Comparison of ENCODE assay signal across 8 cellular contexts in the genomic region with DNA sequence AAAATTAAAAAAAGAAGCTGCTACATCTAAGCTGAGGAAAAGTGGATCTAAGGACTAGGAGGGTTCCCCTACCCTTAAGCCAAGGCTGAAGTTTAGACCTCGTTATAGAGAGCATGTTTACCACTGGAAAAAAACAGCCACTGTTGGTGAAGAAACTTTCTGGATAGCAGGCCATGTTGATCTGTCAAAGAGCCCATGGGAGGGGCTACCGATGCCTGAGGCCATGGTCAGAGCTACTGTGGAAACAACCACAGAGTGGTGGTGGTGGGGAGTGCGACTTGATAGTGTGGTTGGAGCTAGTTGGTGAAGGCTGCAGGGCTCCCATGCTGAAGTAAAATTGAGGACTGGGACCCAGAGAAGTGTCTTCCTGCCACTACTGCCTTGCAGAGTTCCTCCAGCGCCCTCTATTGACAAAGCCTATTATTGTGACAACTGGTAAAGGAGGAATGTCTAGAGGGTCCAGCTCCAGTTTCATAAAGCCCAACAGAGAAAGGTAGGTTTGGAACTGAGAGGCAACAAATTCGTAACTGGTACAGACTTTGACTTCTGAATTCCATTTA. TPM values are rescaled to one million over a fixed set of nuclear protein-coding genes. Genes with fewer than 3 reads are reported as not detected.
DNase-seq lines count a peak whose midpoint lies in the region; ATAC-seq and TF ChIP-seq lines count a peak whose summit lies in the region.

No MANE protein-coding gene starts in this region.

- no peak overlapping the region for H3K27ac Mint-ChIP-seq in activated naive CD8-positive, alpha-beta T cell treated with anti-CD3 and anti-CD28 coated beads, Interleukin-2, amount 50 U/mL, for 24 hours

- H3K4me1 Mint-ChIP-seq in activated naive CD8-positive, alpha-beta T cell treated with anti-CD3 and anti-CD28 coated beads, Interleukin-2, amount 50 U/mL, for 24 hours, result no peaks in the 10 kb centered on the region

- peak; percentile 32 to 59 (median 41) for TF ChIP-seq CTCF in uterus (IDR thresholded peaks at IDR 0.05)

- H3K9me3 ChIP-seq in uterus, result peaks cover 0 to 4% of the 10 kb centered on the region in 2 donors

- no peaks in the 10 kb centered on the region; the same call in 1 of the 2 replicates for H3K36me3 ChIP-seq in H7 (replicated peaks; ENCODE audit: control insufficient read depth, insufficient read depth, low read length)
- H3K36me3 ChIP-seq in uterus, result no peaks in the 10 kb centered on the region

- no peaks in the 10 kb centered on the region for H3K27me3 ChIP-seq in H7 (ENCODE audit: control insufficient read depth, insufficient read depth, low read length)
- no peaks in the 10 kb centered on the region for H3K27me3 ChIP-seq in uterus

- no peaks in the 10 kb centered on the region for H3K4me1 ChIP-seq in uterus

- peaks cover 25% of the 10 kb centered on the region for H3K27me3 Mint-ChIP-seq in activated naive CD8-positive, alpha-beta T cell treated with anti-CD3 and anti-CD28 coated beads, Interleukin-2, amount 50 U/mL, for 24 hours

- H3K4me3 ChIP-seq in H7 (ENCODE audit: insufficient read depth, low read depth, low read length) (no peak overlapping the region), uterus (no peak overlapping the region)

- no peak for TF ChIP-seq POLR2A in uterus (IDR thresholded peaks at IDR 0.05)

- H3K36me3 Mint-ChIP-seq in activated naive CD8-positive, alpha-beta T cell treated with anti-CD3 and anti-CD28 coated beads, Interleukin-2, amount 50 U/mL, for 24 hours (ENCODE audit: low read depth), result peaks cover 2% of the 10 kb centered on the region

- intact Hi-C loops in uterus (cut with DNase I; ENCODE audit: low total_unique reads), result no loop called here

- peak; percentile 79 for DNase-seq in D341Med (ENCODE audit: low spot score)
- DNase-seq in H7, result peak; percentile 40
- peak; percentile 56 for DNase-seq in NCI-H460 (ENCODE audit: extremely low read depth, low read depth)
- peak; percentile 14 for DNase-seq in activated naive CD8-positive, alpha-beta T cell treated with anti-CD3 and anti-CD28 coated beads, Interleukin-2, amount 50 U/mL, for 24 hours
- peak; percentile 47 for DNase-seq in iris pigment epithelial cell (ENCODE audit: low read depth)
- DNase-seq in uterus, result peak in 1 of 2 donors; percentile 51

- no peak overlapping the region for H3K27ac ChIP-seq in uterus

- no peak for ATAC-seq in activated naive CD8-positive, alpha-beta T cell treated with anti-CD3 and anti-CD28 coated beads, Interleukin-2, amount 50 U/mL, for 24 hours
- ATAC-seq in HG02870 (IDR thresholded peaks at IDR 0.05; ENCODE audit: unreplicated experiment), result no peak
- no peak for ATAC-seq in HG02884 (IDR thresholded peaks at IDR 0.05; ENCODE audit: unreplicated experiment)

- peaks cover 12% of the 10 kb centered on the region for H3K9me3 Mint-ChIP-seq in activated naive CD8-positive, alpha-beta T cell treated with anti-CD3 and anti-CD28 coated beads, Interleukin-2, amount 50 U/mL, for 24 hours

- H3K4me3 Mint-ChIP-seq in activated naive CD8-positive, alpha-beta T cell treated with anti-CD3 and anti-CD28 coated beads, Interleukin-2, amount 50 U/mL, for 24 hours, result no peak overlapping the region

RNA-seq across cellular contexts. Expression of a gene that starts 12.7 kb away (rescaled TPM):
- total RNA-seq in H7 (2014; rRNA removed; shearing (Covaris generic)), result 20.5 and 22.7 TPM in 2 replicates
- 0.10 TPM in 1 of 2 replicates, not detected in the other for total RNA-seq in NCI-H460 (2014; rRNA removed; shearing (Covaris generic))
- not detected in 2 replicates for polyA plus RNA-seq in NCI-H460 (2014; cell fraction: nucleus; rRNA removed)
- 10 to 100 TPM in 2 of 4 donors, 1 to 10 TPM in 1, under 1 TPM in 1; under 0.01 to 40.3 (median 14.0) TPM for total RNA-seq in uterus
